Comparison of ENCODE assay signal across 2 cellular contexts in genomic region chr5:155738616-155739015, GRCh38.
TF ChIP-seq lines count a peak whose summit lies in the region.

No MANE protein-coding gene starts in this region.

TF ChIP-seq in HEK293, 187 proteins besides CTCF, POLR2A, EP300 and RAD21:
- TF ChIP-seq ZNF510 (tag by site-specific recombination; IDR thresholded peaks at IDR 0.05; ENCODE audit: insufficient replicate concordance): no peak
- TF ChIP-seq PRDM1 (tag by site-specific recombination; IDR thresholded peaks at IDR 0.05): peak; percentile 98

TF ChIP-seq in H1, 55 proteins besides CTCF, POLR2A, EP300 and RAD21 (continued from another document):
- TF ChIP-seq EZH2 (IDR thresholded peaks at IDR 0.05; ENCODE audit: low read depth, low read length, severe bottlenecking): no peak
- TF ChIP-seq CEBPB (IDR thresholded peaks at IDR 0.05; ENCODE audit: low read depth, low read length): no peak
